Comparison of ENCODE assay signal across 7 cellular contexts in the genomic region with DNA sequence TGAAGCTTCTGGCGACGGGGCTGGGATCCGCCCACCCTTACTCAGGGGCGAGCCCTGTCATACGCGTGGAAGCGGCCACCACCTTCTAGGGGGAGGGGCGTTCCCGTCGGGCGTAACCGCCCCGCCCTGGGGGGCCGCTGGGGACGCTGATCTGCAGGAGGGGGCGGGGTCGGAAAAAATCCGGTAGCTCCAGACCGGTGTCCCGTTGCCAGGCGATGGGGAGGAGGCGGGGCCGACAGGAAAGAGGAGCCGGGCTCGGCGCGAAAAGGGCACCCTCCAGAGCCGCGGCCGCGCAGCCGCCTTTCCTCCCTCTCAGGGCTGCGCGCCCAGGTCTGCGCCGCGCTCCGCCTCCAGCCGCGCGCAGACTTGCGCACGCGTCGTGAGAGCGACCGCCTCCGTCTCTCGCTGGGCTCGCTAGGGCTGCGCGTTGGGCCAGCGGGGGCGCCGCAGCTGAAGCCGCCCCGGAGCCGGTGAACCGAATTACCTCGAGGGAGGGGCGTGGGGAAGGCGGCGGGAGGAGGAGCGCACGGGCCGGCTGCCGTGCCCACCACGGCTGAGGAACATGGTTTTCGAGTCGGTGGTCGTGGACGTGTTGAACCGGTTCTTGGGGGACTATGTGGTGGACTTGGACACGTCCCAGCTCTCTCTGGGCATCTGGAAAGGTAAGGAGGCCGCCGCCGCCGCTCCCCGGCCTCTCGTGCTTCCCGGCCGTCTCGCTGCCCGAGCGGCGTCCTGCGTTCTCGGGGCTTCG. TPM values are rescaled to one million over a fixed set of nuclear protein-coding genes. Genes with fewer than 3 reads are reported as not detected.
DNase-seq lines count a peak whose midpoint lies in the region; ATAC-seq and FAIRE-seq lines count a peak whose summit lies in the region.

A gene (plus strand): TSS at position 392 of the 751 bp plus-strand sequence. CDS start 171 bp downstream, at position 563.

- intact Hi-C loops in sciatic nerve (cut with DNase I): no loop called here

- peak; percentile 80 for ATAC-seq in HG02981 (IDR thresholded peaks at IDR 0.05; ENCODE audit: unreplicated experiment)
- peak; percentile 96 for ATAC-seq in sciatic nerve

- FAIRE-seq in GM18507 (lab: Jason Lieb, UNC): peak; percentile 95

- DNase-seq in GM18507 (ENCODE audit: extremely low spot score, insufficient read length, low read depth): peak; percentile 89
- DNase-seq in NCI-H2029 (lab: John Stamatoyannopoulos, UW): peak; percentile 97
- DNase-seq in T-helper 22 cell (ENCODE audit: low read depth): peak; percentile 93
- DNase-seq in astrocyte of the hippocampus (ENCODE audit: low read depth, low spot score): peak; percentile 98
- peak; percentile 26 to 86 (median 68) for DNase-seq in hypothalamus (lab: John Stamatoyannopoulos, UW)
- peak; percentile 92 for DNase-seq in sciatic nerve (ENCODE audit: low spot score)

RNA-seq across cellular contexts. Expression of the gene that starts here (rescaled TPM):
- 30.3 TPM for total RNA-seq in sciatic nerve

Comparison
In these comparisons a context has a peak if more than half of its experiments do, and no peak if none do; other contexts are left out.
1. Peak in every context shown above with its lines: DNase-seq and ATAC-seq.